ENCODE assay signal across 17 cellular contexts in genomic region chr11:116086426-116086825, GRCh38.
"Had no signal": no experiment of that assay in that cellular context is flagged by ENCODE, and none has a peak within 500 bp of the region (broad histone marks: within the 10 kb centered on the region; RNA-seq: fewer than 3 reads in every experiment).

No MANE protein-coding gene starts in this region.

- H3K4me1 ChIP-seq: esophagus squamous epithelium, sigmoid colon, spleen had no signal

- H3K36me3 ChIP-seq: cardiac muscle cell, esophagus squamous epithelium, sigmoid colon, spleen had no signal

- H3K27me3 ChIP-seq: cardiac muscle cell had no signal

- H3K9me3 ChIP-seq: esophagus squamous epithelium, sigmoid colon, spleen had no signal

- DNase-seq: activated CD4-positive, alpha-beta T cell treated with anti-CD3 and anti-CD28 coated beads, Interleukin-2, amount 10 ng/mL, durations not matched to agents 24 days and 14 days; activated CD4-positive, CD25-positive, alpha-beta regulatory T cell; activated CD8-positive, alpha-beta T cell treated with anti-CD3 and anti-CD28 coated beads, Interleukin-2, amount 10 ng/mL, durations not matched to agents 7 days and 5 days; activated naive CD4-positive, alpha-beta T cell treated with Interleukin-2 at 50 U/mL for 16 hours; activated naive CD8-positive, alpha-beta T cell treated with anti-CD3 and anti-CD28 coated beads, Interleukin-2, amount 10 ng/mL, durations not matched to agents 7 days and 5 days; activated T-cell treated with anti-CD3 and anti-CD28 coated beads, Interleukin-2, amount 50 U/mL, for 24 hours; effector CD8-positive, alpha-beta T cell; esophagus squamous epithelium; occipital lobe; posterior cingulate gyrus; sigmoid colon; spleen; stimulated activated CD4-positive, alpha-beta T cell treated with anti-CD3 and anti-CD28 coated beads, Interleukin-4, amount 100 ng/mL, for 4 hours; stimulated activated naive B cell treated with anti-CD40 and anti-IgM and Interleukin-4, amounts not matched to agents 10 μg/mL and 1 μg/mL and 100 μg/mL, for 72 hours; T-helper 9 cell had no signal

- H3K27ac ChIP-seq: cardiac muscle cell, esophagus squamous epithelium, sigmoid colon, spleen had no signal

- H3K4me3 ChIP-seq: cardiac muscle cell, esophagus squamous epithelium, lung, sigmoid colon, spleen had no signal
